ENCODE assay signal across 16 cellular contexts in genomic region chr9:92749934-92750315, GRCh38. TPM values are rescaled to one million over a fixed set of nuclear protein-coding genes. Genes with fewer than 3 reads are reported as not detected.
DNase-seq lines count a peak whose midpoint lies in the region; ATAC-seq and TF ChIP-seq lines count a peak whose summit lies in the region.
"Had no signal": no experiment of that assay in that cellular context is flagged by ENCODE, and none has a peak within 500 bp of the region (broad histone marks: within the 10 kb centered on the region; RNA-seq: fewer than 3 reads in every experiment).

No MANE protein-coding gene starts in this region.

- WGBS in upper lobe of left lung, 2 donors: 50 to 75% methylated on average over 6 of the region's 6 CpGs
- 76 to 90% (median 79%) methylated on average over 6 of the region's 6 CpGs for WGBS in adrenal gland, 4 donors

- no TSS peak for BruUV-seq in MCF 10A (replicated peaks; lab: Mats Ljungman, UMichigan)

- TF ChIP-seq CTCF in MCF 10A (IDR thresholded peaks at IDR 0.05; ENCODE audit: unreplicated experiment) (no peak), breast epithelium (IDR thresholded peaks at IDR 0.05) (no peak), left lung (IDR thresholded peaks at IDR 0.05) (no peak), upper lobe of left lung (IDR thresholded peaks at IDR 0.05) (no peak), adrenal gland (IDR thresholded peaks at IDR 0.05) (no peak)

- CTCF ChIA-PET in MCF 10A (lab: Yijun Ruan, JAX): interaction anchor here (0.6 to 0.7 kb wide), 3 partner anchors 33 to 190 kb away, joined by 3 read pairs; no protein-coding TSS in a partner anchor

- H3K4me1 ChIP-seq in breast epithelium: no peaks in the 10 kb centered on the region
- H3K4me1 ChIP-seq in left lung: peaks cover 23 to 79% of the 10 kb centered on the region in 2 donors
- peaks cover 50 to 93% (median 56%) of the 10 kb centered on the region in 4 donors for H3K4me1 ChIP-seq in upper lobe of left lung
- H3K4me1 ChIP-seq in adrenal gland (replicated peaks in 1 of 2): peaks cover 8 to 40% of the 10 kb centered on the region in 2 donors

- H3K36me3 Mint-ChIP-seq in MCF 10A (ENCODE audit: insufficient read depth, unreplicated experiment): peaks cover 12% of the 10 kb centered on the region

- ATAC-seq in left lung: peak; percentile 5
- peak in 1 of 2 donors; percentile 40 for ATAC-seq in upper lobe of left lung (ENCODE audit: low FRiP score in 2 of 2)
- ATAC-seq in GM18867 (IDR thresholded peaks at IDR 0.05; ENCODE audit: unreplicated experiment): no peak

- TF ChIP-seq POLR2A in breast epithelium (IDR thresholded peaks at IDR 0.05) (no peak), upper lobe of left lung (IDR thresholded peaks at IDR 0.05) (no peak), adrenal gland (IDR thresholded peaks at IDR 0.05) (no peak)

- H3K36me3 ChIP-seq in breast epithelium: no peaks in the 10 kb centered on the region
- H3K36me3 ChIP-seq in left lung: no peaks in the 10 kb centered on the region
- no peaks in the 10 kb centered on the region for H3K36me3 ChIP-seq in upper lobe of left lung
- H3K36me3 ChIP-seq in adrenal gland (replicated peaks in 1 of 2): no peaks in the 10 kb centered on the region
- H3K36me3 ChIP-seq: ascending aorta had no signal

- H3K27ac ChIP-seq in breast epithelium (peak overlapping the region in 1 of 2 donors; percentile 32), left lung (peak overlapping the region in 1 of 2 donors; percentile 60), upper lobe of left lung (peak overlapping the region in 3 of 4 donors; percentile 31 to 58 (median 55)), adrenal gland (peak overlapping the region in 1 of 5 donors; percentile 14)
- H3K27ac ChIP-seq: ascending aorta, hepatocyte had no signal

- no peak overlapping the region for H3K4me3 ChIP-seq in breast epithelium
- H3K4me3 ChIP-seq in left lung: no peak overlapping the region
- no peak overlapping the region for H3K4me3 ChIP-seq in upper lobe of left lung
- H3K4me3 ChIP-seq in adrenal gland: no peak overlapping the region
- H3K4me3 ChIP-seq: ascending aorta, hepatocyte had no signal

- H3K27me3 ChIP-seq in breast epithelium (no peaks in the 10 kb centered on the region), left lung (no peaks in the 10 kb centered on the region), upper lobe of left lung (no peaks in the 10 kb centered on the region), adrenal gland (no peaks in the 10 kb centered on the region)
- H3K27me3 ChIP-seq: ascending aorta, hepatocyte had no signal

- intact Hi-C loops in MCF 10A (cut with micrococcal nuclease) (no loop called here), breast epithelium (cut with DNase I; ENCODE audit: low total_unique reads) (loop anchor here (5.0 kb wide), 1 partner anchor 588 kb away; no protein-coding TSS in a partner anchor), left lung (cut with DNase I) (no loop called here), adrenal gland (cut with DNase I) (no loop called here)

- H3K9me3 ChIP-seq in breast epithelium (no peaks in the 10 kb centered on the region), left lung (no peaks in the 10 kb centered on the region), upper lobe of left lung (no peaks in the 10 kb centered on the region), adrenal gland (replicated peaks in 1 of 3) (no peaks in the 10 kb centered on the region)
- H3K9me3 ChIP-seq: ascending aorta had no signal

- H3K4me1 Mint-ChIP-seq in MCF 10A (ENCODE audit: insufficient read depth, unreplicated experiment): peaks cover 15% of the 10 kb centered on the region

- H3K9me3 Mint-ChIP-seq in MCF 10A (ENCODE audit: unreplicated experiment): no peaks in the 10 kb centered on the region
- H3K9me3 Mint-ChIP-seq: type B pancreatic cell had no signal

- H3K4me3 Mint-ChIP-seq in MCF 10A (ENCODE audit: unreplicated experiment): no peak overlapping the region
- H3K4me3 Mint-ChIP-seq: type B pancreatic cell had no signal

- H3K27me3 Mint-ChIP-seq in MCF 10A (ENCODE audit: insufficient read depth, unreplicated experiment): no peaks in the 10 kb centered on the region
- H3K27me3 Mint-ChIP-seq: type B pancreatic cell had no signal

- no peak for TF ChIP-seq EP300 in upper lobe of left lung (IDR thresholded peaks at IDR 0.05)

- DNase-seq in MCF 10A (ENCODE audit: unreplicated experiment) (peak; percentile 26), breast epithelium (ENCODE audit: low spot score in 2 of 2) (no peak), amniotic epithelial cell (ENCODE audit: low read depth) (peak; percentile 66), left lung (no peak), upper lobe of left lung (no peak), adrenal gland (no peak), DMS114 treated with DMSO at 0.1 percent for 48 hours (lab: John Stamatoyannopoulos, UW; ENCODE audit: unreplicated experiment) (no peak)
- DNase-seq: activated CD4-positive, alpha-beta T cell treated with anti-CD3 and anti-CD28 coated beads for 48 hours; DND-41; NCI-H2081 treated with DMSO at 0.1 percent for 48 hours; occipital lobe; T-helper 1 cell had no signal

- H3K27ac Mint-ChIP-seq in MCF 10A (ENCODE audit: low read depth, unreplicated experiment): no peak overlapping the region
- H3K27ac Mint-ChIP-seq: type B pancreatic cell had no signal

- POLR2A ChIA-PET in MCF 10A (lab: Yijun Ruan, JAX): interaction anchor here (0.9 kb wide), 1 partner anchor 19 kb away, joined by 3 read pairs; no protein-coding TSS in a partner anchor

RNA-seq across cellular contexts. Expression of gene BICD2, which starts 14.7 kb away (rescaled TPM):
- total RNA-seq in MCF 10A (2022) (23.1 and 23.5 TPM in 2 replicates), breast epithelium (10 to 100 TPM; 22.8 to 56.0 (median 26.5) TPM), left lung (10 to 100 TPM; 33.7 to 34.5 TPM), upper lobe of left lung (10 to 100 TPM; 33.8 to 50.1 (median 45.1) TPM), adrenal gland (10 to 100 TPM; 20.1 to 33.8 (median 26.2) TPM)
- polyA plus RNA-seq in adrenal gland: 10 to 100 TPM in 2 of 3 donors, 1 to 10 TPM in 1; 9.3 to 14.9 (median 13.0) TPM

Comparison
In these comparisons a context has a peak if more than half of its experiments do, and no peak if none do; other contexts are left out.
1. DNase-seq: peak in MCF 10A (single experiment) and amniotic epithelial cell (single experiment); none in breast epithelium (0 of 2), left lung (0 of 2), upper lobe of left lung (0 of 2), adrenal gland (0 of 7) and DMS114 treated with DMSO at 0.1 percent for 48 hours (single experiment).